29 cellular contexts compared by ENCODE assay signal in genomic region chr10:112262556-112262955, GRCh38. TPM values are rescaled to one million over a fixed set of nuclear protein-coding genes. Genes with fewer than 3 reads are reported as not detected.
DNase-seq lines count a peak whose midpoint lies in the region; ATAC-seq, FAIRE-seq and TF ChIP-seq lines count a peak whose summit lies in the region.
"Had no signal": no experiment of that assay in that cellular context is flagged by ENCODE, and none has a peak within 500 bp of the region (broad histone marks: within the 10 kb centered on the region; RNA-seq: fewer than 3 reads in every experiment).

No MANE protein-coding gene starts in this region.

- no peaks in the 10 kb centered on the region for H3K9me2 ChIP-seq in GM23338 (ENCODE audit: insufficient read depth)

- no peak for TF ChIP-seq POLR2A in HepG2 (IDR thresholded peaks at IDR 0.05; ENCODE audit: insufficient read depth in 1 of 2, low read depth in 2 of 2, low read length in 2 of 2)

- in situ Hi-C loops in HepG2 (cut with HindIII; ENCODE audit: extremely low pct_ligation_motif_present, low pct_unique_long_range_greater_than_20kb): no loop called here

- no peaks in the 10 kb centered on the region for H3K4me1 Mint-ChIP-seq in GM23338
- H3K4me1 Mint-ChIP-seq: brain, T-helper 17 cell had no signal

- intact Hi-C loops in ascending aorta (cut with DNase I): no loop called here
- intact Hi-C loops in HepG2 (cut with micrococcal nuclease; ENCODE audit: unreplicated experiment): no loop called here

- H3K27me3 ChIP-seq in GM23338 (ENCODE audit: insufficient read depth): no peaks in the 10 kb centered on the region
- no peaks in the 10 kb centered on the region for H3K27me3 ChIP-seq in ascending aorta
- H3K27me3 ChIP-seq in HepG2 (ENCODE audit: control insufficient read depth in 1 of 2, insufficient read depth in 2 of 2, low read length in 2 of 2): no peaks in the 10 kb centered on the region
- H3K27me3 ChIP-seq: right atrium auricular region had no signal

- H3K36me3 Mint-ChIP-seq in GM23338 (ENCODE audit: low read depth): no peaks in the 10 kb centered on the region
- H3K36me3 Mint-ChIP-seq: activated CD4-positive, alpha-beta memory T cell treated with anti-CD3 and anti-CD28 coated beads for 36 hours; brain had no signal

- TF ChIP-seq RAD21 in HepG2 (CRISPR knock-in tag; IDR thresholded peaks at IDR 0.05): no peak

- no peak overlapping the region for H3K4me3 Mint-ChIP-seq in GM23338
- H3K4me3 Mint-ChIP-seq: activated CD4-positive, alpha-beta memory T cell treated with anti-CD3 and anti-CD28 coated beads for 36 hours; activated T-cell treated with anti-CD3 and anti-CD28 coated beads, Interleukin-2, amount 50 U/mL, for 72 hours; brain; T-helper 17 cell had no signal

- H3K9me3 Mint-ChIP-seq in GM23338: no peaks in the 10 kb centered on the region; the same call in 2 of the 3 replicates
- H3K9me3 Mint-ChIP-seq: activated CD4-positive, alpha-beta memory T cell treated with anti-CD3 and anti-CD28 coated beads for 36 hours; activated T-cell treated with anti-CD3 and anti-CD28 coated beads, Interleukin-2, amount 50 U/mL, for 72 hours had no signal

- H2AFZ ChIP-seq in GM23338 (0 out of 2 replicates have a peak overlapping the region, but pooled peaks have one; percentile 18), HepG2 (ENCODE audit: low read length) (no peak overlapping the region)

- no peaks in the 10 kb centered on the region for H3K27me3 Mint-ChIP-seq in GM23338 (ENCODE audit: insufficient read depth, low read depth, poor library complexity)

- H3K27ac Mint-ChIP-seq in GM23338: no peak overlapping the region
- H3K27ac Mint-ChIP-seq: activated CD4-positive, alpha-beta memory T cell treated with anti-CD3 and anti-CD28 coated beads for 36 hours; activated T-cell treated with anti-CD3 and anti-CD28 coated beads, Interleukin-2, amount 50 U/mL, for 72 hours; brain; T-helper 17 cell had no signal

- ATAC-seq in GM23338 (no peak), HepG2 (no peak)
- ATAC-seq: activated CD4-positive, CD25-positive, alpha-beta regulatory T cell treated with anti-CD3 and anti-CD28 coated beads, Interleukin-2, amount 50 U/mL, for 24 hours; activated T-cell treated with anti-CD3 and anti-CD28 coated beads, Interleukin-2, amount 50 U/mL, for 72 hours; left lobe of liver; stimulated activated naive CD8-positive, alpha-beta T cell treated with anti-CD3 and anti-CD28 coated beads, Interleukin-15, Interleukin-2, amounts not matched to agents 100 U/mL and 50 U/mL, for 24 hours; T-helper 17 cell had no signal

- H3K4me2 ChIP-seq in GM23338: no peak overlapping the region
- H3K4me2 ChIP-seq in HepG2 (ENCODE audit: low read depth, low read length): peak overlapping the region; percentile 41; the same call in 1 of the 2 replicates
- H3K4me2 ChIP-seq: KMS-11 had no signal

- DNase-seq in GM23338 (ENCODE audit: low spot score) (no peak), ascending aorta (ENCODE audit: low spot score in 2 of 2) (no peak), HepG2 (ENCODE audit: low spot score) (no peak), NCI-H187 treated with DMSO at 0.1 percent for 48 hours (lab: John Stamatoyannopoulos, UW) (no peak), NCI-H128 (lab: John Stamatoyannopoulos, UW; ENCODE audit: unreplicated experiment) (no peak), NCI-H2029 treated with DMSO at 0.1 percent for 48 hours (lab: John Stamatoyannopoulos, UW) (no peak)
- DNase-seq in activated CD4-positive, alpha-beta T cell treated with anti-CD3 and anti-CD28 coated beads for 1 hour: no peak
- DNase-seq: activated CD4-positive, alpha-beta memory T cell treated with anti-CD3 and anti-CD28 coated beads for 36 hours; activated T-cell treated with anti-CD3 and anti-CD28 coated beads, Interleukin-2, amount 50 U/mL, for 72 hours; Caco-2; DMS79; H7; mesenchymal stem cell; NCI-H1436 treated with DMSO at 0.1 percent for 48 hours; NCI-H2107; NCI-H748 treated with DMSO at 0.1 percent for 48 hours; SHP77; stimulated activated CD4-positive, alpha-beta T cell treated with anti-CD3 and anti-CD28 coated beads, Interleukin-2, amount 100 ng/mL, for 24 hours; stimulated activated naive CD8-positive, alpha-beta T cell treated with anti-CD3 and anti-CD28 coated beads, Interleukin-15, Interleukin-2, amounts not matched to agents 100 U/mL and 50 U/mL, for 24 hours; T-helper 17 cell had no signal

- H4K20me1 ChIP-seq in GM23338 (replicated peaks; ENCODE audit: insufficient read depth): no peaks in the 10 kb centered on the region
- no peaks in the 10 kb centered on the region for H4K20me1 ChIP-seq in HepG2 (ENCODE audit: insufficient read depth, low read length)

- no TSS peak for BruUV-seq in HepG2 (replicated peaks; lab: Mats Ljungman, UMichigan)

- no peaks in the 10 kb centered on the region for H3K4me1 ChIP-seq in GM23338 (ENCODE audit: insufficient read depth)
- H3K4me1 ChIP-seq in ascending aorta: peaks cover 0 to 13% of the 10 kb centered on the region in 2 donors
- H3K4me1 ChIP-seq in HepG2 (ENCODE audit: insufficient read depth, low read length): peaks cover 88% of the 10 kb centered on the region
- H3K4me1 ChIP-seq: right atrium auricular region had no signal

- no peak for FAIRE-seq in HepG2 (lab: Jason Lieb, UNC)
- FAIRE-seq: islet of Langerhans had no signal

- H3K27ac ChIP-seq in GM23338 (ENCODE audit: low read depth) (no peak overlapping the region), ascending aorta (peak overlapping the region; percentile 27 to 74), HepG2 (ENCODE audit: extremely low read length, insufficient read depth, low read length) (peak overlapping the region; percentile 98)
- H3K27ac ChIP-seq: C4-2B, KMS-11, right atrium auricular region had no signal

- H3K4me3 ChIP-seq in GM23338 (no peak overlapping the region), ascending aorta (no peak overlapping the region), HepG2 (replicated peaks in 1 of 3; ENCODE audit: insufficient read depth in 1 of 3, low read depth in 2 of 3, low read length in 3 of 3) (no peak overlapping the region)
- H3K4me3 ChIP-seq: right atrium auricular region had no signal

- WGBS in HepG2 (ENCODE audit: low lambda C conversion rate): over 99% methylated on average over 7 of the region's 7 CpGs

- no peak for TF ChIP-seq CTCF in GM23338 (conservative IDR thresholded peaks at IDR 0.05; ENCODE audit: low read depth in 2 of 2)
- no peak for TF ChIP-seq CTCF in ascending aorta (IDR thresholded peaks at IDR 0.05)
- TF ChIP-seq CTCF in HepG2 (CRISPR knock-in tag; IDR thresholded peaks at IDR 0.05): no peak

- H3F3A ChIP-seq in GM23338 (replicated peaks; ENCODE audit: low read depth): no peaks in the 10 kb centered on the region

- peak overlapping the region; percentile 65; the same call in 1 of the 2 replicates for H3K9ac ChIP-seq in HepG2 (ENCODE audit: insufficient read depth, low read depth, low read length)
- H3K9ac ChIP-seq: KMS-11 had no signal

- H3K36me3 ChIP-seq in GM23338 (ENCODE audit: insufficient read depth) (no peaks in the 10 kb centered on the region; the same call in 1 of the 2 replicates), ascending aorta (no peaks in the 10 kb centered on the region), HepG2 (replicated peaks in 1 of 2; ENCODE audit: control insufficient read depth in 1 of 2, insufficient read depth in 2 of 2, low read length in 2 of 2) (no peaks in the 10 kb centered on the region)
- H3K36me3 ChIP-seq: right atrium auricular region had no signal

- POLR2A ChIA-PET in HepG2 (lab: Yijun Ruan, JAX): interaction anchor here (1.8 to 4.8 kb wide), 5 partner anchors 8 to 41 kb away, joined by 11 to 189 read pairs (median 63); no protein-coding TSS in a partner anchor

- CTCF ChIA-PET in HepG2 (lab: Yijun Ruan, JAX; ENCODE audit: low intra/inter-chr PET ratio, low total read pairs): no interaction called here

- H3K9me3 ChIP-seq in ascending aorta (no peaks in the 10 kb centered on the region), HepG2 (ENCODE audit: low read length) (peaks cover 9% of the 10 kb centered on the region)

- H3K79me2 ChIP-seq in GM23338 (replicated peaks; ENCODE audit: insufficient read depth): no peaks in the 10 kb centered on the region
- no peaks in the 10 kb centered on the region for H3K79me2 ChIP-seq in HepG2 (ENCODE audit: insufficient read depth, low read length)

- no peak for TF ChIP-seq EP300 in HepG2 (IDR thresholded peaks at IDR 0.05; ENCODE audit: low read depth in 2 of 2, low read length in 2 of 2)
- TF ChIP-seq EP300 in HepG2 (CRISPR knock-in tag; IDR thresholded peaks at IDR 0.05; ENCODE audit: borderline replicate concordance): no peak

TF ChIP-seq in GM23338, 12 proteins besides CTCF, POLR2A, EP300 and RAD21 (continues in another document):
- TF ChIP-seq NANOG (IDR thresholded peaks at IDR 0.05; ENCODE audit: borderline replicate concordance) (no peak), ZNF331 (CRISPR knock-in tag; IDR thresholded peaks at IDR 0.05; ENCODE audit: low read depth) (no peak)

TF ChIP-seq in HepG2, 621 proteins besides CTCF, POLR2A, EP300 and RAD21 (continues in another document):
- 0 out of 2 replicates have a peak, but pooled peaks have one; percentile 41 for TF ChIP-seq BRD4 (CRISPR knock-in tag; IDR thresholded peaks at IDR 0.05)

RNA-seq across cellular contexts. Expression of gene TECTB, which starts 20.6 kb away (rescaled TPM):
- not detected in 2 replicates for total RNA-seq in GM23338 (2014; rRNA removed; shearing (Covaris generic))
- polyA plus RNA-seq in GM23338 (2016; fragmentation: Nextera tagmentation; extraction: Ambion mirVana) (not detected in 2 replicates), HepG2 (2011; rRNA removed) (0.78 and 1.1 TPM in 2 replicates)
- total RNA-seq in ascending aorta (not detected), HepG2 (2016; rRNA removed; fragmentation: Illumina TruSeq; extraction: Trizol) (1.3 and 1.8 TPM in 2 replicates)
- total RNA-seq in HepG2 (2016; cell fraction: cytosol; rRNA removed; fragmentation: Illumina TruSeq; extraction: Trizol; ENCODE audit: low read depth): 0.61 and 0.71 TPM in 2 replicates
- 1.5 and 1.9 TPM in 2 replicates for total RNA-seq in HepG2 (2016; cell fraction: insoluble cytoplasmic fraction; rRNA removed; fragmentation: Illumina TruSeq; extraction: Trizol)
- 1.0 and 1.4 TPM in 2 replicates for total RNA-seq in HepG2 (2016; cell fraction: membrane; rRNA removed; fragmentation: Illumina TruSeq; extraction: Trizol)
- 2.4 and 2.8 TPM in 2 replicates for total RNA-seq in HepG2 (2016; cell fraction: nucleus; rRNA removed; fragmentation: Illumina TruSeq; extraction: Trizol)
- polyA plus RNA-seq in HepG2 (2011; cell fraction: cytosol; rRNA removed): 0.48 and 0.63 TPM in 2 replicates
- 1.3 and 1.7 TPM in 2 replicates for polyA plus RNA-seq in HepG2 (2011; cell fraction: nucleus; rRNA removed)
- 0.68 and 1.6 TPM in 2 replicates for polyA plus RNA-seq in HepG2 (2012)
- 0.19 and 0.38 TPM in 2 replicates for polyA plus RNA-seq in HepG2 (2016; cell fraction: cytosol; fragmentation: Illumina TruSeq; extraction: Trizol; ENCODE audit: low read depth)
- 1.3 and 1.6 TPM in 2 replicates for polyA plus RNA-seq in HepG2 (2016; cell fraction: insoluble cytoplasmic fraction; fragmentation: Illumina TruSeq; extraction: Trizol; ENCODE audit: low read depth)
- 0.73 and 0.96 TPM in 2 replicates for polyA plus RNA-seq in HepG2 (2016; cell fraction: membrane; fragmentation: Illumina TruSeq; extraction: Trizol; ENCODE audit: low read depth)
- polyA plus RNA-seq in HepG2 (2016; cell fraction: nucleus; fragmentation: Illumina TruSeq; extraction: Trizol; ENCODE audit: insufficient read depth, low read depth): 4.3 and 5.3 TPM in 2 replicates
- polyA minus RNA-seq in HepG2 (2011; rRNA and poly(A)+ RNA removed; ENCODE audit: low replicate concordance): 0.66 TPM in 1 of 2 replicates, not detected in the other
- polyA minus RNA-seq in HepG2 (2011; cell fraction: cytosol; rRNA and poly(A)+ RNA removed): 0.40 TPM in 1 of 2 replicates, not detected in the other
- polyA minus RNA-seq in HepG2 (2011; cell fraction: nucleus; rRNA and poly(A)+ RNA removed): 0.52 and 0.99 TPM in 2 replicates
- total RNA-seq: activated CD4-positive, alpha-beta memory T cell treated with anti-CD3 and anti-CD28 coated beads for 36 hours; activated T-cell treated with anti-CD3 and anti-CD28 coated beads, Interleukin-2, amount 50 U/mL, for 72 hours; chondrocyte; H7; right atrium auricular region; T-helper 17 cell had no signal
- polyA plus RNA-seq: AG04450 had no signal
